In genomic region chr6:108068618-108069017, GRCh38 we compare ENCODE assay signal across 12 cellular contexts. TPM values are rescaled to one million over a fixed set of nuclear protein-coding genes. Genes with fewer than 3 reads are reported as not detected.
DNase-seq lines count a peak whose midpoint lies in the region; ATAC-seq and TF ChIP-seq lines count a peak whose summit lies in the region.
"Had no signal": no experiment of that assay in that cellular context is flagged by ENCODE, and none has a peak within 500 bp of the region (broad histone marks: within the 10 kb centered on the region; RNA-seq: fewer than 3 reads in every experiment).

No MANE protein-coding gene starts in this region.

- peaks cover 6% of the 10 kb centered on the region for H3K4me1 ChIP-seq in hepatocyte (ENCODE audit: insufficient read depth)

- H2AFZ ChIP-seq in hepatocyte = no peak overlapping the region

- H3K9me2 ChIP-seq in hepatocyte (replicated peaks; ENCODE audit: insufficient read depth) = no peaks in the 10 kb centered on the region

- no peaks in the 10 kb centered on the region for H3K36me3 ChIP-seq in hepatocyte (replicated peaks; ENCODE audit: insufficient read depth, low read depth)

- no peak overlapping the region for H3K4me3 ChIP-seq in hepatocyte

- ATAC-seq in GM18499 (IDR thresholded peaks at IDR 0.05; ENCODE audit: insufficient read depth, unreplicated experiment) (peak; percentile 85), GM19452 (IDR thresholded peaks at IDR 0.05; ENCODE audit: unreplicated experiment) (peak; percentile 69), HG03432 (IDR thresholded peaks at IDR 0.05; ENCODE audit: unreplicated experiment) (peak; percentile 70), HG03280 (IDR thresholded peaks at IDR 0.05; ENCODE audit: unreplicated experiment) (no peak), GM19023 (IDR thresholded peaks at IDR 0.05; ENCODE audit: unreplicated experiment) (no peak)

- H3K4me2 ChIP-seq in hepatocyte = no peak overlapping the region

- H3K79me2 ChIP-seq in hepatocyte = peaks cover 28% of the 10 kb centered on the region

- 91% methylated on average over 2 of the region's 2 CpGs for WGBS in hepatocyte (ENCODE audit: low lambda C conversion rate, missing lambda C conversion rate)

- H3K27me3 ChIP-seq in hepatocyte = no peaks in the 10 kb centered on the region

- no peaks in the 10 kb centered on the region for H4K20me1 ChIP-seq in hepatocyte (ENCODE audit: insufficient read depth, poor library complexity, severe bottlenecking)

- peak overlapping the region; percentile 56 for H3K27ac ChIP-seq in hepatocyte
- H3K27ac ChIP-seq: VCaP had no signal

- no peak for DNase-seq in hepatocyte (ENCODE audit: low spot score)
- no peak for DNase-seq in DMS79 treated with DMSO at 0.1 percent for 48 hours (lab: John Stamatoyannopoulos, UW)
- no peak for DNase-seq in SW 1271 (lab: John Stamatoyannopoulos, UW)
- DNase-seq: HFFc6, IMR-90, RPMI8226 had no signal

- H3K9me3 ChIP-seq in hepatocyte (ENCODE audit: low read depth) = no peaks in the 10 kb centered on the region

- TF ChIP-seq CTCF in hepatocyte (IDR thresholded peaks at IDR 0.05; ENCODE audit: poor library complexity) = no peak

RNA-seq across cellular contexts. Expression of gene OSTM1, which starts 5.9 kb away (rescaled TPM):
- total RNA-seq in hepatocyte = 25.3 and 26.1 TPM in 2 replicates
- 19.1 and 24.1 TPM in 2 replicates for polyA plus RNA-seq in hepatocyte

Comparison
In these comparisons a context has a peak if more than half of its experiments do, and no peak if none do; other contexts are left out.
1. ATAC-seq: peak in GM18499 (single experiment), GM19452 (single experiment) and HG03432 (single experiment); none in HG03280 (single experiment) and GM19023 (single experiment).